1 cellular context compared by ENCODE assay signal in the genomic region with DNA sequence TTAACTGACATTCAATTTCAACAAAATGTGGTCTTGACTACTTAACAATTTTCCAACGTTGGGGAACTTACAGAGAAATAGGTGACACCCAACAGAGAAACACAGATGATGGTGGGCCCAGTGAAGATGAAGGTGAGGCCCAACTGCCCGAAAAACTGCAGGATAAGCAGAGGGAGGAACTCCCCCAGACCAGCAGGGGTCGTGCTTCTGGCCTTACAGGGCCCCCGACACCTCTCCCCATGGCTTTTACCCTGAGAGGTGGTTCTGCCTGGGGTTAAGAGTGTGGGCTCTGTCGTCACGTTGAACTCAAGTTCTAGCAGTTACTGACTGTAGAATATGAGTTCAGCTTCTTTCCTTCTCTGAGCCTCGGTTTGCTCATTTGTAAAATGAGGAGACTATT.
TF ChIP-seq lines count a peak whose summit lies in the region.

No MANE protein-coding gene starts in this region.

TF ChIP-seq in HepG2, 621 proteins besides CTCF, POLR2A, EP300 and RAD21 (continued from another document):
- TF ChIP-seq, protein P1, sequence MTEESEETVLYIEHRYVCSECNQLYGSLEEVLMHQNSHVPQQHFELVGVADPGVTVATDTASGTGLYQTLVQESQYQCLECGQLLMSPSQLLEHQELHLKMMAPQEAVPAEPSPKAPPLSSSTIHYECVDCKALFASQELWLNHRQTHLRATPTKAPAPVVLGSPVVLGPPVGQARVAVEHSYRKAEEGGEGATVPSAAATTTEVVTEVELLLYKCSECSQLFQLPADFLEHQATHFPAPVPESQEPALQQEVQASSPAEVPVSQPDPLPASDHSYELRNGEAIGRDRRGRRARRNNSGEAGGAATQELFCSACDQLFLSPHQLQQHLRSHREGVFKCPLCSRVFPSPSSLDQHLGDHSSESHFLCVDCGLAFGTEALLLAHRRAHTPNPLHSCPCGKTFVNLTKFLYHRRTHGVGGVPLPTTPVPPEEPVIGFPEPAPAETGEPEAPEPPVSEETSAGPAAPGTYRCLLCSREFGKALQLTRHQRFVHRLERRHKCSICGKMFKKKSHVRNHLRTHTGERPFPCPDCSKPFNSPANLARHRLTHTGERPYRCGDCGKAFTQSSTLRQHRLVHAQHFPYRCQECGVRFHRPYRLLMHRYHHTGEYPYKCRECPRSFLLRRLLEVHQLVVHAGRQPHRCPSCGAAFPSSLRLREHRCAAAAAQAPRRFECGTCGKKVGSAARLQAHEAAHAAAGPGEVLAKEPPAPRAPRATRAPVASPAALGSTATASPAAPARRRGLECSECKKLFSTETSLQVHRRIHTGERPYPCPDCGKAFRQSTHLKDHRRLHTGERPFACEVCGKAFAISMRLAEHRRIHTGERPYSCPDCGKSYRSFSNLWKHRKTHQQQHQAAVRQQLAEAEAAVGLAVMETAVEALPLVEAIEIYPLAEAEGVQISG (CRISPR knock-in tag; IDR thresholded peaks at IDR 0.05): peak; percentile 43; the same call in 1 of the 2 replicates
